ENCODE assay signal across 1 cellular context in genomic region chr5:54469655-54470054, GRCh38.
TF ChIP-seq lines count a peak whose summit lies in the region.

No MANE protein-coding gene starts in this region.

TF ChIP-seq in SK-N-SH, 30 proteins besides CTCF, POLR2A, EP300 and RAD21 (continued from another document):
- no peak for TF ChIP-seq EZH2phosphoT487 (IDR thresholded peaks at IDR 0.05; ENCODE audit: borderline replicate concordance, low read depth)
- TF ChIP-seq PBX3 (IDR thresholded peaks at IDR 0.05): no peak
- no peak for TF ChIP-seq RCOR1 (IDR thresholded peaks at IDR 0.05; ENCODE audit: low read length)
- no peak for TF ChIP-seq SMC3 (IDR thresholded peaks at IDR 0.05; ENCODE audit: low read depth, low read length)
- TF ChIP-seq FOSL2 (IDR thresholded peaks at IDR 0.05; ENCODE audit: borderline replicate concordance, low read depth): no peak
- TF ChIP-seq RXRA (IDR thresholded peaks at IDR 0.05; ENCODE audit: borderline replicate concordance, low read depth): no peak
- no peak for TF ChIP-seq ZBTB33 (IDR thresholded peaks at IDR 0.05; ENCODE audit: borderline replicate concordance, low read depth)
- no peak for TF ChIP-seq SIN3A (IDR thresholded peaks at IDR 0.05; ENCODE audit: borderline replicate concordance, low read depth, low read length)
